In the genomic region with DNA sequence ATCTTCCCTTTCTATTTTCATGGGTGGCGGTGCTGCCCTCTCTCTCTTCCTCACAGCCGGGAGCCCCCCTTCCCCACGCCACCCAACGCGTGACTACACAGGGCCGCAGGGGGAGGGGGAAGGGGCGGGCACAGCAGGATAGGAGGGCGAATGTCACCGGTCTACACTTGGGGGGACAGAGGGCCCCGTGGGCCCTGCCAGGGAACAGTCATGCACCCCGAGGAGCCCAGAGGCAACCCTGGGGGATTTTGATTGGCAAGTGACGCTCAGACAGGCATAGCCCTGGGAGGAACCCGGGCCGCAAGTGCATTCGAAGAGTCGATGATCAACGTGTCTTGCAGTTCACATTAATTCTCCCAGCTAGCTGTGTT, we compare ENCODE assay signal across 28 cellular contexts.
"Had no signal": no experiment of that assay in that cellular context is flagged by ENCODE, and none has a peak within 500 bp of the region (broad histone marks: within the 10 kb centered on the region; RNA-seq: fewer than 3 reads in every experiment).

No MANE protein-coding gene starts in this region.

- DNase-seq: effector memory CD8-positive, alpha-beta T cell; erythroblast; foreskin keratinocyte; immature natural killer cell; left cardiac atrium; left ventricle myocardium inferior; midbrain; occipital lobe; psoas muscle; retina; stimulated activated CD4-positive, alpha-beta T cell treated with anti-CD3 and anti-CD28 coated beads, Interleukin-15, amount 100 ng/mL, for 24 hours; stimulated activated CD4-positive, alpha-beta T cell treated with anti-CD3 and anti-CD28 coated beads, Interleukin-2, amount 100 ng/mL, for 24 hours; stimulated activated CD4-positive, alpha-beta T cell treated with anti-CD3 and anti-CD28 coated beads, Interleukin-4, amount 100 ng/mL, for 4 hours; stimulated activated naive CD4-positive, alpha-beta T cell; thyroid gland had no signal

- H3K4me3 Mint-ChIP-seq: dendritic cell treated with granulocyte-macrophage colony-stimulating factor and Interleukin-4, amounts not matched to agents 40 ng/mL and 50 ng/mL, for 4 days; effector memory CD8-positive, alpha-beta T cell; immature natural killer cell; memory B cell; natural killer cell treated with Interleukin-12 subunit alpha and Interleukin-12 subunit beta and Interleukin-15 and Interleukin-18, amount 100 ng/mL, for 72 hours; neural progenitor cell; type B pancreatic cell had no signal

- FAIRE-seq: colon, endothelial cell of umbilical vein, keratinocyte had no signal

- H3K4me1 Mint-ChIP-seq: immature natural killer cell, memory B cell, neural progenitor cell had no signal

- ATAC-seq: effector memory CD8-positive, alpha-beta T cell; foreskin keratinocyte; left cardiac atrium; psoas muscle had no signal

- H3K9ac ChIP-seq: neural progenitor cell had no signal

- H3K4me1 ChIP-seq: foreskin keratinocyte, left ventricle myocardium inferior, lower lobe of right lung, neural progenitor cell, psoas muscle, right lobe of liver had no signal

- H3K27ac Mint-ChIP-seq: dendritic cell treated with granulocyte-macrophage colony-stimulating factor and Interleukin-4, amounts not matched to agents 40 ng/mL and 50 ng/mL, for 4 days; effector memory CD8-positive, alpha-beta T cell; immature natural killer cell; memory B cell; natural killer cell treated with Interleukin-12 subunit alpha and Interleukin-12 subunit beta and Interleukin-15 and Interleukin-18, amount 100 ng/mL, for 72 hours; neural progenitor cell; type B pancreatic cell had no signal

- H3K4me3 ChIP-seq: left ventricle myocardium inferior, lower lobe of right lung, neural progenitor cell, psoas muscle, right lobe of liver, spleen, suprapubic skin, thyroid gland, uterus had no signal

- H3K9me3 ChIP-seq: psoas muscle, thyroid gland had no signal

- H3K27ac ChIP-seq: foreskin keratinocyte, left ventricle myocardium inferior, lower lobe of right lung, neural progenitor cell, psoas muscle, right lobe of liver, spleen, suprapubic skin, thyroid gland, uterus had no signal

- H3K36me3 ChIP-seq: left ventricle myocardium inferior, lower lobe of right lung, neural progenitor cell, right lobe of liver, spleen, suprapubic skin, thyroid gland, uterus had no signal

- H3K27me3 Mint-ChIP-seq: memory B cell, type B pancreatic cell had no signal

- H3K36me3 Mint-ChIP-seq: memory B cell had no signal
